Comparison of ENCODE assay signal across 36 cellular contexts in genomic region chr10:116195583-116195982, GRCh38.
"Had no signal": no experiment of that assay in that cellular context is flagged by ENCODE, and none has a peak within 500 bp of the region (broad histone marks: within the 10 kb centered on the region; RNA-seq: fewer than 3 reads in every experiment).

No MANE protein-coding gene starts in this region.

- H3K36me3 Mint-ChIP-seq: activated naive CD4-positive, alpha-beta T cell treated with anti-CD3 and anti-CD28 coated beads, Interleukin-2, amount 10 ng/mL, durations not matched to agents 7 days and 5 days; activated naive CD4-positive, alpha-beta T cell treated with anti-CD3 and anti-CD28 coated beads, Interleukin-2, amount 50 U/mL, for 24 hours; activated naive CD8-positive, alpha-beta T cell; activated naive CD8-positive, alpha-beta T cell treated with anti-CD3 and anti-CD28 coated beads for 36 hours; activated naive CD8-positive, alpha-beta T cell treated with anti-CD3 and anti-CD28 coated beads, Interleukin-2, amount 10 ng/mL, durations not matched to agents 7 days and 5 days had no signal

- H3K27me3 ChIP-seq: adrenal gland, ascending aorta, body of pancreas, brain microvascular endothelial cell, breast epithelium, cardiac muscle cell had no signal

- H3K4me1 Mint-ChIP-seq: activated naive CD4-positive, alpha-beta T cell treated with anti-CD3 and anti-CD28 coated beads, Interleukin-2, amount 10 ng/mL, durations not matched to agents 7 days and 5 days; activated naive CD4-positive, alpha-beta T cell treated with anti-CD3 and anti-CD28 coated beads, Interleukin-2, amount 50 U/mL, for 24 hours; activated naive CD8-positive, alpha-beta T cell treated with anti-CD3 and anti-CD28 coated beads for 36 hours; activated naive CD8-positive, alpha-beta T cell treated with anti-CD3 and anti-CD28 coated beads, Interleukin-2, amount 10 ng/mL, durations not matched to agents 7 days and 5 days; activated naive CD8-positive, alpha-beta T cell treated with anti-CD3 and anti-CD28 coated beads, Interleukin-2, amount 50 U/mL, for 24 hours; activated T-helper 17 cell treated with anti-CD3 and anti-CD28 coated beads, Interleukin-2, amount 50 U/mL, for 72 hours had no signal

- H3K27ac Mint-ChIP-seq: activated naive CD4-positive, alpha-beta T cell treated with anti-CD3 and anti-CD28 coated beads for 36 hours; activated naive CD4-positive, alpha-beta T cell treated with anti-CD3 and anti-CD28 coated beads, Interleukin-2, amount 10 ng/mL, durations not matched to agents 7 days and 5 days; activated naive CD4-positive, alpha-beta T cell treated with anti-CD3 and anti-CD28 coated beads, Interleukin-2, amount 50 U/mL, for 24 hours; activated naive CD4-positive, alpha-beta T cell treated with anti-CD3 and anti-CD28 coated beads, Interleukin-2, amount 50 U/mL, for 72 hours; activated naive CD8-positive, alpha-beta T cell; activated naive CD8-positive, alpha-beta T cell treated with anti-CD3 and anti-CD28 coated beads for 36 hours; activated naive CD8-positive, alpha-beta T cell treated with anti-CD3 and anti-CD28 coated beads, Interleukin-2, amount 10 ng/mL, durations not matched to agents 7 days and 5 days; activated naive CD8-positive, alpha-beta T cell treated with anti-CD3 and anti-CD28 coated beads, Interleukin-2, amount 50 U/mL, for 24 hours; activated T-cell treated with anti-CD3 and anti-CD28 coated beads, Interleukin-2, amount 50 U/mL, for 24 hours; activated T-cell treated with anti-CD3 and anti-CD28 coated beads, Interleukin-2, amount 50 U/mL, for 72 hours; activated T-helper 1 cell treated with anti-CD3 and anti-CD28 coated beads, Interleukin-12 subunit alpha, Interleukin-12 subunit beta, Interleukin-2, Interleukin-4 antibody, amounts not matched to agents 30 ng/mL and 10 ng/mL and 1 ng/mL, durations not matched to agents 14 hours and 24 hours and 36 hours; activated T-helper 17 cell treated with anti-CD3 and anti-CD28 coated beads, Interleukin-2, amount 50 U/mL, for 72 hours; activated T-helper 2 cell treated with anti-CD3 and anti-CD28 coated beads, Interferon-gamma antibody, Interleukin-2, Interleukin-4, amounts not matched to agents 10 μg/mL and 5 μg/mL and 100 μg/mL, durations not matched to agents 14 hours and 24 hours and 36 hours; brain had no signal

- H3K9me3 Mint-ChIP-seq: activated T-helper 2 cell treated with anti-CD3 and anti-CD28 coated beads, Interferon-gamma antibody, Interleukin-2, Interleukin-4, amounts not matched to agents 10 μg/mL and 5 μg/mL and 100 μg/mL, durations not matched to agents 14 hours and 24 hours and 36 hours had no signal

- H3K36me3 ChIP-seq: adrenal gland, ascending aorta, brain microvascular endothelial cell, breast epithelium, cardiac muscle cell had no signal

- H3K4me1 ChIP-seq: adrenal gland, ascending aorta, body of pancreas, breast epithelium had no signal

- DNase-seq: activated effector memory CD4-positive, alpha-beta T cell treated with Interleukin-2 at 50 U/mL for 16 hours; activated gamma-delta T cell; activated gamma-delta T cell treated with Interleukin-2 at 50 U/mL for 16 hours; activated naive CD4-positive, alpha-beta T cell; activated naive CD4-positive, alpha-beta T cell treated with anti-CD3 and anti-CD28 coated beads for 36 hours; activated naive CD4-positive, alpha-beta T cell treated with anti-CD3 and anti-CD28 coated beads, Interleukin-2, amount 10 ng/mL, durations not matched to agents 7 days and 5 days; activated naive CD4-positive, alpha-beta T cell treated with anti-CD3 and anti-CD28 coated beads, Interleukin-2, amount 50 U/mL, for 16 hours; activated naive CD4-positive, alpha-beta T cell treated with Interleukin-2 at 50 U/mL for 16 hours; activated naive CD8-positive, alpha-beta T cell treated with anti-CD3 and anti-CD28 coated beads for 36 hours; activated naive CD8-positive, alpha-beta T cell treated with anti-CD3 and anti-CD28 coated beads, Interleukin-2, amount 10 ng/mL, durations not matched to agents 7 days and 5 days; activated naive CD8-positive, alpha-beta T cell treated with anti-CD3 and anti-CD28 coated beads, Interleukin-2, amount 50 U/mL, for 24 hours; activated T-cell treated with anti-CD3 and anti-CD28 coated beads, Interleukin-2, amount 50 U/mL, for 24 hours; activated T-cell treated with anti-CD3 and anti-CD28 coated beads, Interleukin-2, amount 50 U/mL, for 4 hours; activated T-cell treated with anti-CD3 and anti-CD28 coated beads, Interleukin-2, amount 50 U/mL, for 48 hours; activated T-cell treated with anti-CD3 and anti-CD28 coated beads, Interleukin-2, amount 50 U/mL, for 72 hours; adrenal gland; amniotic stem cell; amygdala; anterior cingulate cortex; aorta; body of pancreas; brain microvascular endothelial cell; caudate nucleus; central memory CD4-positive, alpha-beta T cell; cerebellar nuclear complex had no signal

- H3K27ac ChIP-seq: adrenal gland, ascending aorta, body of pancreas, brain microvascular endothelial cell, breast epithelium, cardiac muscle cell had no signal

- H3K4me3 ChIP-seq: adrenal gland, ascending aorta, body of pancreas, breast epithelium, cardiac muscle cell had no signal

- H3K4me3 Mint-ChIP-seq: activated naive CD4-positive, alpha-beta T cell treated with anti-CD3 and anti-CD28 coated beads for 36 hours; activated naive CD4-positive, alpha-beta T cell treated with anti-CD3 and anti-CD28 coated beads, Interleukin-2, amount 10 ng/mL, durations not matched to agents 7 days and 5 days; activated naive CD4-positive, alpha-beta T cell treated with anti-CD3 and anti-CD28 coated beads, Interleukin-2, amount 50 U/mL, for 24 hours; activated naive CD8-positive, alpha-beta T cell; activated naive CD8-positive, alpha-beta T cell treated with anti-CD3 and anti-CD28 coated beads for 36 hours; activated naive CD8-positive, alpha-beta T cell treated with anti-CD3 and anti-CD28 coated beads, Interleukin-2, amount 10 ng/mL, durations not matched to agents 7 days and 5 days; activated naive CD8-positive, alpha-beta T cell treated with anti-CD3 and anti-CD28 coated beads, Interleukin-2, amount 50 U/mL, for 24 hours; activated T-cell treated with anti-CD3 and anti-CD28 coated beads, Interleukin-2, amount 50 U/mL, for 24 hours; activated T-cell treated with anti-CD3 and anti-CD28 coated beads, Interleukin-2, amount 50 U/mL, for 4 hours; activated T-cell treated with anti-CD3 and anti-CD28 coated beads, Interleukin-2, amount 50 U/mL, for 72 hours; activated T-helper 1 cell treated with anti-CD3 and anti-CD28 coated beads, Interleukin-12 subunit alpha, Interleukin-12 subunit beta, Interleukin-2, Interleukin-4 antibody, amounts not matched to agents 30 ng/mL and 10 ng/mL and 1 ng/mL, durations not matched to agents 14 hours and 24 hours and 36 hours; activated T-helper 17 cell treated with anti-CD3 and anti-CD28 coated beads, Interleukin-2, amount 50 U/mL, for 72 hours; brain; central memory CD8-positive, alpha-beta T cell had no signal

- ATAC-seq: activated naive CD4-positive, alpha-beta T cell treated with anti-CD3 and anti-CD28 coated beads, Interleukin-2, amount 50 U/mL, for 72 hours; activated naive CD8-positive, alpha-beta T cell treated with anti-CD3 and anti-CD28 coated beads, Interleukin-2, amount 50 U/mL, for 24 hours; activated T-cell treated with anti-CD3 and anti-CD28 coated beads, Interleukin-2, amount 50 U/mL, for 4 hours; activated T-cell treated with anti-CD3 and anti-CD28 coated beads, Interleukin-2, amount 50 U/mL, for 72 hours; activated T-helper 17 cell treated with anti-CD3 and anti-CD28 coated beads, Interleukin-2, amount 50 U/mL, for 72 hours; body of pancreas had no signal

- H3K27me3 Mint-ChIP-seq: activated naive CD4-positive, alpha-beta T cell treated with anti-CD3 and anti-CD28 coated beads, Interleukin-2, amount 10 ng/mL, durations not matched to agents 7 days and 5 days; activated naive CD4-positive, alpha-beta T cell treated with anti-CD3 and anti-CD28 coated beads, Interleukin-2, amount 50 U/mL, for 24 hours; activated naive CD8-positive, alpha-beta T cell; activated naive CD8-positive, alpha-beta T cell treated with anti-CD3 and anti-CD28 coated beads for 36 hours; activated naive CD8-positive, alpha-beta T cell treated with anti-CD3 and anti-CD28 coated beads, Interleukin-2, amount 10 ng/mL, durations not matched to agents 7 days and 5 days; activated T-cell treated with anti-CD3 and anti-CD28 coated beads, Interleukin-2, amount 50 U/mL, for 24 hours; activated T-helper 17 cell treated with anti-CD3 and anti-CD28 coated beads, Interleukin-2, amount 50 U/mL, for 72 hours; central memory CD8-positive, alpha-beta T cell had no signal
